ENCODE assay signal across 8 cellular contexts in genomic region chr19:49084206-49085019, GRCh38. TPM values are rescaled to one million over a fixed set of nuclear protein-coding genes. Genes with fewer than 3 reads are reported as not detected.
A peak's percentile ranks its signal among the peaks of the same experiment; 100 is the strongest.
DNase-seq lines count a peak whose midpoint lies in the region; ATAC-seq and TF ChIP-seq lines count a peak whose summit lies in the region.

No MANE protein-coding gene starts in this region.

- H2AFZ ChIP-seq in GM23338, result peak overlapping the region; percentile 84

- peak overlapping the region; percentile 86 for H3K4me3 ChIP-seq in GM23338
- H3K4me3 ChIP-seq in fibroblast of the aortic adventitia (ENCODE audit: low read depth, low read length), result peak overlapping the region; percentile 65
- H3K4me3 ChIP-seq in skeletal muscle cell (ENCODE audit: low read depth, low read length), result peak overlapping the region; percentile 96

- H3K4me1 Mint-ChIP-seq in GM23338, result peaks cover 16% of the 10 kb centered on the region
- peaks cover 32 to 44% (median 37%) of the 10 kb centered on the region in 3 donors for H3K4me1 Mint-ChIP-seq in T-cell

- POLR2A ChIA-PET in T-cell (lab: Charles Lee), result no interaction called here

- H3K79me2 ChIP-seq in GM23338 (replicated peaks; ENCODE audit: insufficient read depth), result peaks cover 39% of the 10 kb centered on the region

- H3K4me1 ChIP-seq in GM23338 (ENCODE audit: insufficient read depth), result peaks cover 13% of the 10 kb centered on the region

- peak overlapping the region; percentile 22; the same call in 1 of the 2 replicates for H3K27ac ChIP-seq in GM23338 (ENCODE audit: low read depth)

- peak overlapping the region; percentile 79 for H3K4me2 ChIP-seq in GM23338

- H3K36me3 Mint-ChIP-seq in GM23338 (ENCODE audit: low read depth) (peaks cover 31% of the 10 kb centered on the region), T-cell (peaks cover 15% of the 10 kb centered on the region)

- peaks cover 13% of the 10 kb centered on the region for H3F3A ChIP-seq in GM23338 (replicated peaks; ENCODE audit: low read depth)

- DNase-seq in GM23338 (ENCODE audit: low spot score), result no peak
- no peak for DNase-seq in T-cell
- no peak for DNase-seq in fibroblast of the aortic adventitia (ENCODE audit: low read depth)
- DNase-seq in skeletal muscle cell (ENCODE audit: low read depth), result no peak
- DNase-seq in DMS114 treated with DMSO at 0.1 percent for 48 hours (lab: John Stamatoyannopoulos, UW; ENCODE audit: unreplicated experiment), result no peak

- 0 out of 2 replicates have a peak, but pooled peaks cover 3% of the 10 kb centered on the region for H3K27me3 ChIP-seq in GM23338 (ENCODE audit: insufficient read depth)

- peaks cover 14% of the 10 kb centered on the region for H3K27me3 Mint-ChIP-seq in GM23338 (ENCODE audit: insufficient read depth, low read depth, poor library complexity)
- peaks cover 0 to 7% of the 10 kb centered on the region in 2 donors for H3K27me3 Mint-ChIP-seq in T-cell

- ATAC-seq in GM23338, result no peak
- no peak for ATAC-seq in T-cell (replicated peaks in 1 of 4)
- ATAC-seq in GM21360 (IDR thresholded peaks at IDR 0.05; ENCODE audit: unreplicated experiment), result no peak
- no peak for ATAC-seq in GM19397 (IDR thresholded peaks at IDR 0.05; ENCODE audit: unreplicated experiment)
- no peak for ATAC-seq in HG03571 (IDR thresholded peaks at IDR 0.05; ENCODE audit: unreplicated experiment)

- peaks cover 22% of the 10 kb centered on the region for H3K36me3 ChIP-seq in GM23338 (ENCODE audit: insufficient read depth)

- H3K9me3 Mint-ChIP-seq in GM23338 (peaks cover 3% of the 10 kb centered on the region; the same call in 2 of the 3 replicates), T-cell (no peaks in the 10 kb centered on the region)

- no peaks in the 10 kb centered on the region for H3K9me2 ChIP-seq in GM23338 (ENCODE audit: insufficient read depth)

- H4K20me1 ChIP-seq in GM23338 (replicated peaks; ENCODE audit: insufficient read depth), result peaks cover 28% of the 10 kb centered on the region

- H3K4me3 Mint-ChIP-seq in GM23338 (peak overlapping the region; percentile 98), T-cell (peak overlapping the region; percentile 92 to 98 (median 96))

- CTCF ChIA-PET in T-cell (lab: Charles Lee), result interaction anchor here in 1 of 2 donors (0.6 kb wide), 1 partner anchor 712 kb away, joined by 3 read pairs; no protein-coding TSS in a partner anchor

- TF ChIP-seq CTCF in GM23338 (conservative IDR thresholded peaks at IDR 0.05; ENCODE audit: low read depth in 2 of 2) (no peak), fibroblast of the aortic adventitia (IDR thresholded peaks at IDR 0.05; ENCODE audit: insufficient read depth, low read length) (no peak)

- peak overlapping the region; percentile 85 for H3K27ac Mint-ChIP-seq in GM23338
- H3K27ac Mint-ChIP-seq in T-cell, result peak overlapping the region; percentile 86 to 94

TF ChIP-seq in GM23338, 12 proteins besides CTCF, POLR2A, EP300 and RAD21 (continues in another document):
- TF ChIP-seq ZNF114 (CRISPR knock-in tag; IDR thresholded peaks at IDR 0.05) (no peak), NANOG (IDR thresholded peaks at IDR 0.05; ENCODE audit: borderline replicate concordance) (no peak), CREB1 (CRISPR knock-in tag; IDR thresholded peaks at IDR 0.05; ENCODE audit: low read depth) (no peak), JUNB (IDR thresholded peaks at IDR 0.05; ENCODE audit: unreplicated experiment) (no peak), EZH2 (IDR thresholded peaks at IDR 0.05; ENCODE audit: low read depth, unreplicated experiment) (no peak), ZNF331 (CRISPR knock-in tag; IDR thresholded peaks at IDR 0.05; ENCODE audit: low read depth) (no peak), STAT1 (IDR thresholded peaks at IDR 0.05; ENCODE audit: unreplicated experiment) (no peak), EZH2phosphoT487 (IDR thresholded peaks at IDR 0.05; ENCODE audit: unreplicated experiment) (no peak), ETS1 (IDR thresholded peaks at IDR 0.05) (no peak)

RNA-seq across cellular contexts. Expression of gene SNRNP70, which starts 0.8 kb away (rescaled TPM):
- 349 and 361 TPM in 2 replicates for total RNA-seq in GM23338 (2014; rRNA removed; shearing (Covaris generic))
- 229 and 243 TPM in 2 replicates for polyA plus RNA-seq in GM23338 (2016; fragmentation: Nextera tagmentation; extraction: Ambion mirVana)
- total RNA-seq in T-cell (100 to 1,000 TPM; 406 to 704 (median 645) TPM), fibroblast of the aortic adventitia (ENCODE audit: low replicate concordance) (111 and 129 TPM in 2 replicates)

RNA-seq across cellular contexts. Expression of gene KCNA7, which starts 11.9 kb away (rescaled TPM):
- total RNA-seq in GM23338 (2014; rRNA removed; shearing (Covaris generic)), result not detected in 2 replicates
- polyA plus RNA-seq in GM23338 (2016; fragmentation: Nextera tagmentation; extraction: Ambion mirVana), result 0.08 and 0.14 TPM in 2 replicates
- total RNA-seq in T-cell, result not detected
- not detected in 2 replicates for total RNA-seq in fibroblast of the aortic adventitia (ENCODE audit: low replicate concordance)

RNA-seq across cellular contexts. Expression of gene NTF4, which starts 19.8 kb away (rescaled TPM):
- 0.39 and 0.94 TPM in 2 replicates for total RNA-seq in GM23338 (2014; rRNA removed; shearing (Covaris generic))
- 2.7 TPM in 2 replicates for polyA plus RNA-seq in GM23338 (2016; fragmentation: Nextera tagmentation; extraction: Ambion mirVana)
- not detected for total RNA-seq in T-cell
- not detected in 2 replicates for total RNA-seq in fibroblast of the aortic adventitia (ENCODE audit: low replicate concordance)

RNA-seq across cellular contexts. Expression of gene CGB7, which starts 26.9 kb away (rescaled TPM):
- 0.97 and 1.0 TPM in 2 replicates for total RNA-seq in GM23338 (2014; rRNA removed; shearing (Covaris generic))
- 0.32 and 0.66 TPM in 2 replicates for polyA plus RNA-seq in GM23338 (2016; fragmentation: Nextera tagmentation; extraction: Ambion mirVana)
- not detected for total RNA-seq in T-cell
- total RNA-seq in fibroblast of the aortic adventitia (ENCODE audit: low replicate concordance), result 0.09 TPM in 1 of 2 replicates, not detected in the other

RNA-seq across cellular contexts. Expression of gene LIN7B, which starts 29.8 kb away (rescaled TPM):
- 1.2 and 7.8 TPM in 2 replicates for total RNA-seq in GM23338 (2014; rRNA removed; shearing (Covaris generic))
- 8.6 and 10.5 TPM in 2 replicates for polyA plus RNA-seq in GM23338 (2016; fragmentation: Nextera tagmentation; extraction: Ambion mirVana)
- total RNA-seq in T-cell (10 to 100 TPM in 3 of 5 donors, 1 to 10 TPM in 2; 8.1 to 17.8 (median 12.9) TPM), fibroblast of the aortic adventitia (ENCODE audit: low replicate concordance) (2.2 and 3.7 TPM in 2 replicates)
